In genomic region chr1:72438270-72438669, GRCh38 we compare ENCODE assay signal across 12 cellular contexts.
"Had no signal": no experiment of that assay in that cellular context is flagged by ENCODE, and none has a peak within 500 bp of the region (broad histone marks: within the 10 kb centered on the region; RNA-seq: fewer than 3 reads in every experiment).

No MANE protein-coding gene starts in this region.

- H3K9me3 ChIP-seq: esophagus squamous epithelium, ovary had no signal

- H3K36me3 ChIP-seq: cardiac muscle cell, esophagus squamous epithelium, ovary had no signal

- H3K27ac ChIP-seq: cardiac muscle cell, esophagus squamous epithelium, ovary had no signal

- H3K4me1 ChIP-seq: esophagus squamous epithelium had no signal

- H3K27me3 ChIP-seq: cardiac muscle cell, esophagus squamous epithelium, ovary had no signal

- H3K4me3 ChIP-seq: cardiac muscle cell, esophagus squamous epithelium, lung, ovary had no signal

- ATAC-seq: sciatic nerve had no signal

- DNase-seq: activated CD4-positive, alpha-beta T cell treated with anti-CD3 and anti-CD28 coated beads, Interleukin-2, amount 50 U/mL, for 1 hour; activated CD8-positive, alpha-beta memory T cell treated with anti-CD3 and anti-CD28 coated beads for 24 hours; activated gamma-delta T cell treated with Interleukin-2 at 50 U/mL for 16 hours; activated naive CD8-positive, alpha-beta T cell treated with anti-CD3 and anti-CD28 coated beads for 36 hours; anterior cingulate cortex; esophagus squamous epithelium; ovary; T-helper 9 cell; trophoblast cell had no signal
